In the genomic region with DNA sequence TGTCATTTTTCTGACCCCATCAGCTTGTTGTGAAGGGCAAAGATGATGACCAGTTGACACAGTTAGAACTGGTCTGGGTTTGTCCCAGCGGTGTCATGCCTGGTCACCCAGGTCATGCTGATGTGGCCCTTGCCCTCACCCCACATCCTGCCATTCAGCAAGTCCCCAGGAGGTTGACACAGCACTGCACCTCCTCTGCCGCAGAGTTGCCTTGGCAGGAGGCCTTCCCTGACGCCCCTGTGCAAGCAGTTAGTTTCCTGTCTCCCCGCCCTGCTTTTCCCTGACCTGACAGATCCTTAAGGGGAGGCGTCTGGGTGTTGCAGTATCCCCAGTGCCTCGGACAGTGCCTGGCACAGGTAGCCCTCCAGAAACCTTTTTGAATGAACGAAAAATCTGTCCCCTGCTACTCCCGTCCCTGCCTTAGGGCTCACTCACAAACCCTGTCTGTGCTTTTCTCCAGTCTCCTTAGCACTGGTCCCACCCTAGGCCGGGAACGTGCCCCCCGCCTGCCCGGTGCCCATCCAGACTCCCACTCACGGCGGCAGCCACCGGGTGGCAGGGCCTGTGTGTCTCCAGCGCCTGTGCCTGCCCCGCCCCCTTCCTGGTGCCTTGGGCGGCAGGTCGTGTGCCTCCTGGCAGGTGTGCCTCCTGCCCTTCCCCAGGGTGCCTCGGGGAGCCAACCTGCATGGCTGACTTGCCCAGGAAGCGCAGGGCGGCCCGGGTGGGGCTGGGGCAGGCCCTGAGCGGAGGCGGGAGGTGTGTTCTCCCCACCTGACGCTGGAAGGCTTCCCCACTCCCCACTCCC, we compare ENCODE assay signal across 8 cellular contexts. TPM values are rescaled to one million over a fixed set of nuclear protein-coding genes. Genes with fewer than 3 reads are reported as not detected.
DNase-seq lines count a peak whose midpoint lies in the region; ATAC-seq and TF ChIP-seq lines count a peak whose summit lies in the region.

No MANE protein-coding gene starts in this region.

- H3K4me1 ChIP-seq in heart left ventricle (peaks cover 0 to 25% (median 11%) of the 10 kb centered on the region in 12 donors), vagina (peaks cover 41% of the 10 kb centered on the region), SJCRH30 (0 out of 2 replicates have a peak, but pooled peaks cover 2% of the 10 kb centered on the region)

- no peaks in the 10 kb centered on the region for H3K9me3 ChIP-seq in heart left ventricle
- no peaks in the 10 kb centered on the region for H3K9me3 ChIP-seq in vagina
- no peaks in the 10 kb centered on the region for H3K9me3 ChIP-seq in SJCRH30 (replicated peaks)

- in situ Hi-C loops in ACHN (cut with HindIII; ENCODE audit: low pct_ligation_motif_present, low pct_unique_long_range_greater_than_20kb, low sequenced_read_pairs) = no loop called here

- H3K27ac ChIP-seq in heart left ventricle (peak overlapping the region in 3 of 12 donors; percentile 22 to 65 (median 28)), vagina (peak overlapping the region; percentile 74), SJCRH30 (no peak overlapping the region)

- no peaks in the 10 kb centered on the region for H3K36me3 ChIP-seq in heart left ventricle
- H3K36me3 ChIP-seq in vagina = no peaks in the 10 kb centered on the region
- H3K36me3 ChIP-seq in SJCRH30 = no peaks in the 10 kb centered on the region

- WGBS in heart left ventricle, 4 donors = 52 to 75% (median 61%) methylated on average over 11 to 26 of the region's 26 CpGs

- peaks cover 51% of the 10 kb centered on the region for H3K4me1 Mint-ChIP-seq in T-helper 2 cell treated with Interferon-gamma antibody and Interleukin-4, amounts not matched to agents 5 μg/mL and 100 μg/mL, for 36 hours (ENCODE audit: low read depth)

- H3K27me3 ChIP-seq in heart left ventricle = no peaks in the 10 kb centered on the region
- no peaks in the 10 kb centered on the region for H3K27me3 ChIP-seq in vagina
- no peaks in the 10 kb centered on the region for H3K27me3 ChIP-seq in SJCRH30

- ATAC-seq in heart left ventricle = peak in 3 of 4 donors; percentile 13 to 63 (median 14)

- H3K27me3 Mint-ChIP-seq in T-helper 2 cell treated with Interferon-gamma antibody and Interleukin-4, amounts not matched to agents 5 μg/mL and 100 μg/mL, for 36 hours (ENCODE audit: low read depth) = no peaks in the 10 kb centered on the region

- H3K9me3 Mint-ChIP-seq in T-helper 2 cell treated with Interferon-gamma antibody and Interleukin-4, amounts not matched to agents 5 μg/mL and 100 μg/mL, for 36 hours = no peaks in the 10 kb centered on the region

- TF ChIP-seq POLR2A in heart left ventricle (IDR thresholded peaks at IDR 0.05) = no peak
- no peak for TF ChIP-seq POLR2A in vagina (IDR thresholded peaks at IDR 0.05)

- H3K27ac Mint-ChIP-seq in T-helper 2 cell treated with Interferon-gamma antibody and Interleukin-4, amounts not matched to agents 5 μg/mL and 100 μg/mL, for 36 hours = peak overlapping the region; percentile 85

- no peaks in the 10 kb centered on the region for H3K36me3 Mint-ChIP-seq in T-helper 2 cell treated with Interferon-gamma antibody and Interleukin-4, amounts not matched to agents 5 μg/mL and 100 μg/mL, for 36 hours (ENCODE audit: low read depth)

- H3K4me3 Mint-ChIP-seq in T-helper 2 cell treated with Interferon-gamma antibody and Interleukin-4, amounts not matched to agents 5 μg/mL and 100 μg/mL, for 36 hours = peak overlapping the region; percentile 39

- TF ChIP-seq CTCF in heart left ventricle (IDR thresholded peaks at IDR 0.05) = no peak
- TF ChIP-seq CTCF in vagina (IDR thresholded peaks at IDR 0.05) = no peak

- DNase-seq in heart left ventricle (no peak), cardiac septum (ENCODE audit: low spot score) (no peak), kidney tubule cell (ENCODE audit: low spot score) (peak; percentile 64), vagina (ENCODE audit: extremely low spot score in 2 of 2) (no peak), OCI-M1 (lab: John Stamatoyannopoulos, UW) (no peak), ACHN (no peak), SJCRH30 (no peak)
- DNase-seq in T-helper 2 cell treated with Interferon-gamma antibody and Interleukin-4, amounts not matched to agents 5 μg/mL and 100 μg/mL, for 36 hours (ENCODE audit: low spot score) = peak; percentile 35

- H3K4me3 ChIP-seq in heart left ventricle (no peak overlapping the region), vagina (no peak overlapping the region), SJCRH30 (no peak overlapping the region)

- intact Hi-C loops in heart left ventricle (cut with DNase I) = no loop called here
- intact Hi-C loops in cardiac septum (cut with DNase I) = no loop called here
- intact Hi-C loops in vagina (cut with DNase I) = no loop called here

RNA-seq across cellular contexts. Expression of a gene that starts 13.0 kb away (rescaled TPM):
- total RNA-seq in heart left ventricle (1 to 10 TPM; 1.7 to 5.9 (median 2.4) TPM), cardiac septum (2.7 TPM), vagina (8.6 TPM)
- 1 to 10 TPM; 1.3 to 3.2 TPM for polyA plus RNA-seq in heart left ventricle
- 12.7 and 15.9 TPM in 2 replicates for total RNA-seq in SJCRH30 (2014; rRNA removed; shearing (Covaris generic))

Comparison
In these comparisons a context has a peak if more than half of its experiments do, and no peak if none do; other contexts are left out.
1. DNase-seq: peak in T-helper 2 cell treated with Interferon-gamma antibody and Interleukin-4, amounts not matched to agents 5 μg/mL and 100 μg/mL, for 36 hours (single experiment) and kidney tubule cell (single experiment); none in heart left ventricle (0 of 5), cardiac septum (single experiment), vagina (0 of 2), OCI-M1 (single experiment), ACHN (single experiment) and SJCRH30 (0 of 2).